Comparison of ENCODE assay signal across 10 cellular contexts in the genomic region with DNA sequence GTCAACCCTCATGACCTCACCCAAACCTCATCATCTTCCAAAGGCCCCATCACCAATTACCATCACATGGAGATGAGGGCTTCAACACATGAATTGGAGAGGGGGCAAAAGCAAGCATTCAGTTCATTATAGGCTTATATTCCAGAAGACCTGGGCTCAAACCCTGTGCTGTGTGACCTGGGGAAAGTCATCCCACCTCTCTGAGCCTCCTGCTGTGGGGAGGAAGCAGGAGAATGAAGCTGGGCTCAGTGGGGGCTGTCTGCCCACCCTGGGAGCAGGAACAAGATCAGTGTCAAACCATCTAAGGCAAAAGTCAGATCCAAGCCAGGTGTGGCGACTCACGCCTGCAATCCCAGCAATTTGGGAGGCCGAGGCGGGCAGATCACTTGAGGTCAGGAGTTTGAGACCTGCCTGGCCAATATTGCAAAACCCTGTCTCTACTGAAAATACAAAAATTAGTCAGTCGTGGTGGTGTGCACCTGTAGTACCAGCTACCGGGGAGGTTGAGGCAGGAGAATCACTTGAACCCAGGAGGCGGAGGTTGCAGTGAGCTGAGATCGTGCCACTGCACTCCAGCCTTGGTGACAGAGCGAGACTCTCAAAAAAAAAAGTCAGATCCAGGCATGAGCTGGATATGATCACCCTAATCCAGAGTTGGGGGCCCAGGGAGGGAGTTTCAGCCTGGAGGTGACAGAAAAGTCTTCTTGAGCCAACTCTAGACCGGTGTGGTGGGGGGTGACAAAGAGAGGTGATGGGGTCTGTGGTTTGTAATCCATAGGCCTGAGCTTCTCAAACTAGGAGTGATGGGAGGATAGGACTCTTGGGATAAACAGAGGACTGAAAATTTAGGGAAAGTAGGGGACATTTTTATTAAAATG. TPM values are rescaled to one million over a fixed set of nuclear protein-coding genes. Genes with fewer than 3 reads are reported as not detected.
DNase-seq lines count a peak whose midpoint lies in the region; ATAC-seq and TF ChIP-seq lines count a peak whose summit lies in the region.
"Had no signal": no experiment of that assay in that cellular context is flagged by ENCODE, and none has a peak within 500 bp of the region (broad histone marks: within the 10 kb centered on the region; RNA-seq: fewer than 3 reads in every experiment).

No MANE protein-coding gene starts in this region.

- H3K9me3 Mint-ChIP-seq in activated CD4-positive, alpha-beta memory T cell treated with anti-CD3 and anti-CD28 coated beads for 36 hours = no peaks in the 10 kb centered on the region
- H3K9me3 Mint-ChIP-seq in stimulated activated effector memory CD8-positive, alpha-beta T cell treated with anti-CD3 and anti-CD28 coated beads, Interleukin-12 subunit alpha, Interleukin-12 subunit beta, amount 100 ng/mL, for 72 hours = no peaks in the 10 kb centered on the region

- intact Hi-C loops in activated CD4-positive, alpha-beta memory T cell treated with anti-CD3 and anti-CD28 coated beads for 36 hours (cut with micrococcal nuclease) = loop anchor here (5.0 to 10.0 kb wide), 3 partner anchors 237 to 1550 kb away; partner anchors contain the start of genes KLF2 and TECR

- H3K4me1 Mint-ChIP-seq in activated CD4-positive, alpha-beta memory T cell treated with anti-CD3 and anti-CD28 coated beads for 36 hours (ENCODE audit: low read depth) = peaks cover 46% of the 10 kb centered on the region
- peaks cover 44% of the 10 kb centered on the region for H3K4me1 Mint-ChIP-seq in stimulated activated effector memory CD8-positive, alpha-beta T cell treated with anti-CD3 and anti-CD28 coated beads, Interleukin-12 subunit alpha, Interleukin-12 subunit beta, amount 100 ng/mL, for 72 hours

- ATAC-seq in stimulated activated effector memory CD8-positive, alpha-beta T cell treated with anti-CD3 and anti-CD28 coated beads, Interleukin-12 subunit alpha, Interleukin-12 subunit beta, amount 100 ng/mL, for 72 hours = no peak
- ATAC-seq in GM19023 (IDR thresholded peaks at IDR 0.05; ENCODE audit: unreplicated experiment) = no peak

- H3K27me3 Mint-ChIP-seq in activated CD4-positive, alpha-beta memory T cell treated with anti-CD3 and anti-CD28 coated beads for 36 hours = no peaks in the 10 kb centered on the region

- peak overlapping the region; percentile 98 to 100 for H3K27ac ChIP-seq in right atrium auricular region

- H3K36me3 ChIP-seq in right atrium auricular region = no peaks in the 10 kb centered on the region

- DNase-seq in H4 (ENCODE audit: low spot score) = peak; percentile 9
- no peak for DNase-seq in activated CD4-positive, alpha-beta memory T cell treated with anti-CD3 and anti-CD28 coated beads for 36 hours
- no peak for DNase-seq in right atrium auricular region (ENCODE audit: low spot score)
- DNase-seq in stimulated activated effector memory CD8-positive, alpha-beta T cell treated with anti-CD3 and anti-CD28 coated beads, Interleukin-12 subunit alpha, Interleukin-12 subunit beta, amount 100 ng/mL, for 72 hours (ENCODE audit: low spot score in 2 of 2) = no peak
- DNase-seq in GM10248 (ENCODE audit: extremely low spot score) = no peak
- no peak for DNase-seq in RPMI8226
- no peak for DNase-seq in HUDEP-2 (lab: John Stamatoyannopoulos, UW; ENCODE audit: unreplicated experiment in 76 of 76)
- DNase-seq: NCI-H774, retina had no signal

- POLR2A ChIA-PET in activated CD4-positive, alpha-beta memory T cell treated with anti-CD3 and anti-CD28 coated beads for 36 hours (lab: Charles Lee) = interaction anchor here (1.1 to 5.5 kb wide), 4 partner anchors 8 to 43 kb away, joined by 3 to 29 read pairs (median 5); partner anchors contain the start of gene RAB8A
- POLR2A ChIA-PET in GM10248 (lab: Yijun Ruan, JAX) = no interaction called here

- no peak for TF ChIP-seq CTCF in right atrium auricular region (IDR thresholded peaks at IDR 0.05)
- TF ChIP-seq CTCF in GM10248 (IDR thresholded peaks at IDR 0.05; ENCODE audit: control extremely low read depth, extremely low read depth, low read depth, missing control alignments) = no peak

- peaks cover 20% of the 10 kb centered on the region for H3K36me3 Mint-ChIP-seq in activated CD4-positive, alpha-beta memory T cell treated with anti-CD3 and anti-CD28 coated beads for 36 hours
- H3K36me3 Mint-ChIP-seq in stimulated activated effector memory CD8-positive, alpha-beta T cell treated with anti-CD3 and anti-CD28 coated beads, Interleukin-12 subunit alpha, Interleukin-12 subunit beta, amount 100 ng/mL, for 72 hours = peaks cover 43% of the 10 kb centered on the region

- H3K4me3 Mint-ChIP-seq in activated CD4-positive, alpha-beta memory T cell treated with anti-CD3 and anti-CD28 coated beads for 36 hours = peak overlapping the region; percentile 97
- H3K4me3 Mint-ChIP-seq in stimulated activated effector memory CD8-positive, alpha-beta T cell treated with anti-CD3 and anti-CD28 coated beads, Interleukin-12 subunit alpha, Interleukin-12 subunit beta, amount 100 ng/mL, for 72 hours = peak overlapping the region; percentile 97

- H3K4me1 ChIP-seq in right atrium auricular region = peaks cover 0 to 38% of the 10 kb centered on the region in 2 donors

- CTCF ChIA-PET in activated CD4-positive, alpha-beta memory T cell treated with anti-CD3 and anti-CD28 coated beads for 36 hours (lab: Charles Lee) = interaction anchor here (0.6 to 3.2 kb wide), 6 partner anchors 8 to 108 kb away, joined by 3 to 18 read pairs (median 9); partner anchors contain the start of gene RAB8A
- CTCF ChIA-PET in GM10248 (lab: Yijun Ruan, JAX) = interaction anchor here (1.0 to 8.3 kb wide), 6 partner anchors 8 to 113 kb away, joined by 3 to 69 read pairs (median 7); no protein-coding TSS in a partner anchor

- no peak overlapping the region for H3K4me3 ChIP-seq in right atrium auricular region

- no peaks in the 10 kb centered on the region for H3K9me3 ChIP-seq in right atrium auricular region

- no peaks in the 10 kb centered on the region for H3K27me3 ChIP-seq in right atrium auricular region

- peak overlapping the region; percentile 91 for H3K27ac Mint-ChIP-seq in activated CD4-positive, alpha-beta memory T cell treated with anti-CD3 and anti-CD28 coated beads for 36 hours
- peak overlapping the region; percentile 98 for H3K27ac Mint-ChIP-seq in stimulated activated effector memory CD8-positive, alpha-beta T cell treated with anti-CD3 and anti-CD28 coated beads, Interleukin-12 subunit alpha, Interleukin-12 subunit beta, amount 100 ng/mL, for 72 hours

RNA-seq across cellular contexts. Expression of gene TPM4, which starts 1.6 kb away (rescaled TPM):
- 975 and 1,019 TPM in 2 replicates for total RNA-seq in H4 (2014; rRNA removed; shearing (Covaris generic))
- 100 to 1,000 TPM; 497 to 515 TPM for total RNA-seq in activated CD4-positive, alpha-beta memory T cell treated with anti-CD3 and anti-CD28 coated beads for 36 hours
- 100 to 1,000 TPM; 163 to 194 TPM for total RNA-seq in right atrium auricular region

RNA-seq across cellular contexts. Expression of gene RAB8A, which starts 37.0 kb away (rescaled TPM):
- total RNA-seq in H4 (2014; rRNA removed; shearing (Covaris generic)) = 134 and 136 TPM in 2 replicates
- total RNA-seq in activated CD4-positive, alpha-beta memory T cell treated with anti-CD3 and anti-CD28 coated beads for 36 hours = 100 to 1,000 TPM; 146 to 154 TPM
- total RNA-seq in right atrium auricular region = 10 to 100 TPM; 14.2 to 29.9 TPM
